5 cellular contexts compared by ENCODE assay signal in genomic region chr19:47386582-47386981, GRCh38. TPM values are rescaled to one million over a fixed set of nuclear protein-coding genes. Genes with fewer than 3 reads are reported as not detected.
"Had no signal": no experiment of that assay in that cellular context is flagged by ENCODE, and none has a peak within 500 bp of the region (broad histone marks: within the 10 kb centered on the region; RNA-seq: fewer than 3 reads in every experiment).

No MANE protein-coding gene starts in this region.

RNA-seq across cellular contexts. Expression of gene C5AR2, which starts 54.6 kb away (rescaled TPM):
- total RNA-seq: endodermal cell, kidney epithelial cell, mesothelial cell of epicardium, myocyte had no signal
- polyA plus RNA-seq: keratinocyte had no signal
